16 cellular contexts compared by ENCODE assay signal in genomic region chr11:92738281-92738680, GRCh38.
DNase-seq lines count a peak whose midpoint lies in the region; TF ChIP-seq lines count a peak whose summit lies in the region.
"Had no signal": no experiment of that assay in that cellular context is flagged by ENCODE, and none has a peak within 500 bp of the region (broad histone marks: within the 10 kb centered on the region; RNA-seq: fewer than 3 reads in every experiment).

No MANE protein-coding gene starts in this region.

- H3K4me3 ChIP-seq in AG10803 (ENCODE audit: low read length) (no peak overlapping the region), fibroblast of pulmonary artery (replicated peaks; ENCODE audit: low read depth, low read length) (no peak overlapping the region), neural progenitor cell (no peak overlapping the region)
- H3K4me3 ChIP-seq: HAP-1 had no signal

- no peaks in the 10 kb centered on the region for H3K27me3 ChIP-seq in neural progenitor cell

- POLR2A ChIA-PET in activated CD4-positive, alpha-beta memory T cell treated with anti-CD3 and anti-CD28 coated beads, Interleukin-2, amount 10 ng/mL, durations not matched to agents 7 days and 5 days (lab: Charles Lee): no interaction called here

- peak; percentile 36 for DNase-seq in AG10803 (ENCODE audit: low read depth)
- peak; percentile 35 for DNase-seq in NCI-H69 (lab: John Stamatoyannopoulos, UW)
- peak; percentile 5 for DNase-seq in fibroblast of pulmonary artery (ENCODE audit: low read depth)
- DNase-seq in neural progenitor cell (ENCODE audit: low spot score): no peak
- DNase-seq in stimulated activated CD4-positive, alpha-beta T cell treated with anti-CD3 and anti-CD28 coated beads, Interleukin-12 subunit alpha, Interleukin-12 subunit beta, amount 100 ng/mL, for 4 hours: no peak
- no peak for DNase-seq in pons (ENCODE audit: low spot score)
- no peak for DNase-seq in COLO829 (ENCODE audit: low spot score)
- DNase-seq in activated CD4-positive, alpha-beta memory T cell treated with anti-CD3 and anti-CD28 coated beads, Interleukin-2, amount 10 ng/mL, durations not matched to agents 7 days and 5 days: no peak
- DNase-seq: 8988T; ACHN; C1 segment of cervical spinal cord; CD4-positive, alpha-beta T cell; DMS79 had no signal

- peak overlapping the region; percentile 70 for H3K27ac Mint-ChIP-seq in neural progenitor cell
- H3K27ac Mint-ChIP-seq in activated CD4-positive, alpha-beta memory T cell treated with anti-CD3 and anti-CD28 coated beads, Interleukin-2, amount 10 ng/mL, durations not matched to agents 7 days and 5 days: no peak overlapping the region
- H3K27ac Mint-ChIP-seq: B cell; CD4-positive, alpha-beta T cell had no signal

- H3K4me1 Mint-ChIP-seq in neural progenitor cell: peaks cover 4% of the 10 kb centered on the region
- H3K4me1 Mint-ChIP-seq in activated CD4-positive, alpha-beta memory T cell treated with anti-CD3 and anti-CD28 coated beads, Interleukin-2, amount 10 ng/mL, durations not matched to agents 7 days and 5 days: no peaks in the 10 kb centered on the region
- H3K4me1 Mint-ChIP-seq: B cell had no signal

- H2AFZ ChIP-seq in neural progenitor cell (replicated peaks): no peak overlapping the region

- no peak overlapping the region for H3K4me2 ChIP-seq in neural progenitor cell

- no peak overlapping the region for H3K9ac ChIP-seq in neural progenitor cell

- CTCF ChIA-PET in activated CD4-positive, alpha-beta memory T cell treated with anti-CD3 and anti-CD28 coated beads, Interleukin-2, amount 10 ng/mL, durations not matched to agents 7 days and 5 days (lab: Charles Lee): no interaction called here

- H3K9me3 Mint-ChIP-seq in neural progenitor cell: no peaks in the 10 kb centered on the region
- H3K9me3 Mint-ChIP-seq in activated CD4-positive, alpha-beta memory T cell treated with anti-CD3 and anti-CD28 coated beads, Interleukin-2, amount 10 ng/mL, durations not matched to agents 7 days and 5 days: no peaks in the 10 kb centered on the region
- H3K9me3 Mint-ChIP-seq: CD4-positive, alpha-beta T cell had no signal

- H3K27ac ChIP-seq in neural progenitor cell: no peak overlapping the region
- H3K27ac ChIP-seq: HL-60 had no signal

- no peaks in the 10 kb centered on the region for H3K79me2 ChIP-seq in neural progenitor cell (ENCODE audit: low read depth)

- no peaks in the 10 kb centered on the region for H3K27me3 Mint-ChIP-seq in neural progenitor cell (ENCODE audit: insufficient read depth, low read depth)
- H3K27me3 Mint-ChIP-seq in activated CD4-positive, alpha-beta memory T cell treated with anti-CD3 and anti-CD28 coated beads, Interleukin-2, amount 10 ng/mL, durations not matched to agents 7 days and 5 days: no peaks in the 10 kb centered on the region
- H3K27me3 Mint-ChIP-seq: B cell; CD4-positive, alpha-beta T cell had no signal

- no peaks in the 10 kb centered on the region for H3F3A ChIP-seq in neural progenitor cell (ENCODE audit: low read depth)

- H3K36me3 ChIP-seq in neural progenitor cell: no peaks in the 10 kb centered on the region
- H3K36me3 ChIP-seq: HAP-1 had no signal

- peaks cover 5% of the 10 kb centered on the region for H3K4me1 ChIP-seq in neural progenitor cell
- H3K4me1 ChIP-seq: HAP-1 had no signal

- H3K9me3 ChIP-seq in neural progenitor cell (ENCODE audit: low read depth): no peaks in the 10 kb centered on the region
- H3K9me3 ChIP-seq: HAP-1 had no signal

- TF ChIP-seq CTCF in AG10803 (conservative IDR thresholded peaks at IDR 0.05; ENCODE audit: low read length) (no peak), fibroblast of pulmonary artery (IDR thresholded peaks at IDR 0.05; ENCODE audit: low read length, missing control alignments) (no peak), neural progenitor cell (IDR thresholded peaks at IDR 0.05) (no peak)

- H3K4me3 Mint-ChIP-seq in neural progenitor cell: no peak overlapping the region
- H3K4me3 Mint-ChIP-seq in activated CD4-positive, alpha-beta memory T cell treated with anti-CD3 and anti-CD28 coated beads, Interleukin-2, amount 10 ng/mL, durations not matched to agents 7 days and 5 days: no peak overlapping the region
- H3K4me3 Mint-ChIP-seq: B cell; CD4-positive, alpha-beta T cell had no signal

- no peaks in the 10 kb centered on the region for H3K36me3 Mint-ChIP-seq in neural progenitor cell
- H3K36me3 Mint-ChIP-seq in activated CD4-positive, alpha-beta memory T cell treated with anti-CD3 and anti-CD28 coated beads, Interleukin-2, amount 10 ng/mL, durations not matched to agents 7 days and 5 days (ENCODE audit: low read depth): no peaks in the 10 kb centered on the region

- no peaks in the 10 kb centered on the region for H4K20me1 ChIP-seq in neural progenitor cell (ENCODE audit: low read depth)

Comparison
In these comparisons a context has a peak if more than half of its experiments do, and no peak if none do; other contexts are left out.
1. DNase-seq: peak in AG10803 (single experiment), NCI-H69 (single experiment) and fibroblast of pulmonary artery (single experiment); none in neural progenitor cell (single experiment), stimulated activated CD4-positive, alpha-beta T cell treated with anti-CD3 and anti-CD28 coated beads, Interleukin-12 subunit alpha, Interleukin-12 subunit beta, amount 100 ng/mL, for 4 hours (single experiment), pons (single experiment), COLO829 (single experiment) and activated CD4-positive, alpha-beta memory T cell treated with anti-CD3 and anti-CD28 coated beads, Interleukin-2, amount 10 ng/mL, durations not matched to agents 7 days and 5 days (single experiment).